1 cellular context compared by ENCODE assay signal in the genomic region with DNA sequence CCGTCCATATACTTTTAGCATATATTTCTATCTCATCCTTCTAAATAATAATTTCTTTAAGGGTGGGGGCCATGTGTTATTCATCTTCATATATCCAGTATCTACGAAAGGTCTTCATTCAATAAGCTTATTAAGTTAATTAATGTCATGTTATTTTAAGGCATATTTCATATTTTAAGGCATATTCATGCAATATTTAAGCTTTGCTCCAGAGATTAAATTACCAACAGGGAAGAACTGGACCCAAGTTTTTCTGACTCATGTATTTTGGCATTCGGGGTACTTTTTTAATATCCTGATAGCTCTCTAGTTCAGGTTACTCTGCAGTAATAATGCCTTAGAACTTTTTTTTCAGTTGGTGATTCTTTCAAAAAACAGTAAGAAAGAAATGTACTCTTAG.
TF ChIP-seq lines count a peak whose summit lies in the region.

No MANE protein-coding gene starts in this region.

TF ChIP-seq in HepG2, 621 proteins besides CTCF, POLR2A, EP300 and RAD21 (continued from another document):
- TF ChIP-seq, protein P1, sequence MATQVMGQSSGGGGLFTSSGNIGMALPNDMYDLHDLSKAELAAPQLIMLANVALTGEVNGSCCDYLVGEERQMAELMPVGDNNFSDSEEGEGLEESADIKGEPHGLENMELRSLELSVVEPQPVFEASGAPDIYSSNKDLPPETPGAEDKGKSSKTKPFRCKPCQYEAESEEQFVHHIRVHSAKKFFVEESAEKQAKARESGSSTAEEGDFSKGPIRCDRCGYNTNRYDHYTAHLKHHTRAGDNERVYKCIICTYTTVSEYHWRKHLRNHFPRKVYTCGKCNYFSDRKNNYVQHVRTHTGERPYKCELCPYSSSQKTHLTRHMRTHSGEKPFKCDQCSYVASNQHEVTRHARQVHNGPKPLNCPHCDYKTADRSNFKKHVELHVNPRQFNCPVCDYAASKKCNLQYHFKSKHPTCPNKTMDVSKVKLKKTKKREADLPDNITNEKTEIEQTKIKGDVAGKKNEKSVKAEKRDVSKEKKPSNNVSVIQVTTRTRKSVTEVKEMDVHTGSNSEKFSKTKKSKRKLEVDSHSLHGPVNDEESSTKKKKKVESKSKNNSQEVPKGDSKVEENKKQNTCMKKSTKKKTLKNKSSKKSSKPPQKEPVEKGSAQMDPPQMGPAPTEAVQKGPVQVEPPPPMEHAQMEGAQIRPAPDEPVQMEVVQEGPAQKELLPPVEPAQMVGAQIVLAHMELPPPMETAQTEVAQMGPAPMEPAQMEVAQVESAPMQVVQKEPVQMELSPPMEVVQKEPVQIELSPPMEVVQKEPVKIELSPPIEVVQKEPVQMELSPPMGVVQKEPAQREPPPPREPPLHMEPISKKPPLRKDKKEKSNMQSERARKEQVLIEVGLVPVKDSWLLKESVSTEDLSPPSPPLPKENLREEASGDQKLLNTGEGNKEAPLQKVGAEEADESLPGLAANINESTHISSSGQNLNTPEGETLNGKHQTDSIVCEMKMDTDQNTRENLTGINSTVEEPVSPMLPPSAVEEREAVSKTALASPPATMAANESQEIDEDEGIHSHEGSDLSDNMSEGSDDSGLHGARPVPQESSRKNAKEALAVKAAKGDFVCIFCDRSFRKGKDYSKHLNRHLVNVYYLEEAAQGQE (IDR thresholded peaks at IDR 0.05; ENCODE audit: borderline replicate concordance in 1 of 2, low read depth in 1 of 2, low read length in 2 of 2): no peak
